ENCODE assay signal across 14 cellular contexts in genomic region chr2:113162869-113163268, GRCh38. TPM values are rescaled to one million over a fixed set of nuclear protein-coding genes. Genes with fewer than 3 reads are reported as not detected.
DNase-seq lines count a peak whose midpoint lies in the region; ATAC-seq, FAIRE-seq and TF ChIP-seq lines count a peak whose summit lies in the region.
"Had no signal": no experiment of that assay in that cellular context is flagged by ENCODE, and none has a peak within 500 bp of the region (broad histone marks: within the 10 kb centered on the region; RNA-seq: fewer than 3 reads in every experiment).

No MANE protein-coding gene starts in this region.

- H3K27me3 Mint-ChIP-seq in activated T-cell treated with anti-CD3 and anti-CD28 coated beads, Interleukin-2, amount 50 U/mL, for 72 hours (ENCODE audit: low read depth): no peaks in the 10 kb centered on the region
- H3K27me3 Mint-ChIP-seq in CD4-positive, alpha-beta memory T cell: no peaks in the 10 kb centered on the region

- H3K27ac Mint-ChIP-seq in activated T-cell treated with anti-CD3 and anti-CD28 coated beads, Interleukin-2, amount 50 U/mL, for 72 hours: peak overlapping the region; percentile 4
- peak overlapping the region in 4 of 7 donors; percentile 2 to 38 (median 15) for H3K27ac Mint-ChIP-seq in CD4-positive, alpha-beta memory T cell

- no peak overlapping the region for H3K4me2 ChIP-seq in endothelial cell of umbilical vein (ENCODE audit: insufficient read depth, low read length)

- peaks cover 38% of the 10 kb centered on the region for H3K4me1 ChIP-seq in CD4-positive, alpha-beta memory T cell (ENCODE audit: insufficient read depth, low read length)
- H3K4me1 ChIP-seq in endothelial cell of umbilical vein (ENCODE audit: control insufficient read depth, extremely low read depth, insufficient read depth, low read length): peaks cover 8% of the 10 kb centered on the region
- no peaks in the 10 kb centered on the region for H3K4me1 ChIP-seq in sigmoid colon
- H3K4me1 ChIP-seq: BE2C, HAP-1 had no signal

- no peaks in the 10 kb centered on the region for H3K9me3 ChIP-seq in CD4-positive, alpha-beta memory T cell (ENCODE audit: control insufficient read depth in 1 of 2, low read length in 2 of 2)
- H3K9me3 ChIP-seq in endothelial cell of umbilical vein (replicated peaks; ENCODE audit: control insufficient read depth, insufficient read depth, low read length) (no peaks in the 10 kb centered on the region), sigmoid colon (no peaks in the 10 kb centered on the region)
- H3K9me3 ChIP-seq: BE2C, HAP-1 had no signal

- H3K27ac ChIP-seq in CD4-positive, alpha-beta memory T cell (ENCODE audit: low read depth, low read length): no peak overlapping the region
- H3K27ac ChIP-seq in endothelial cell of umbilical vein (ENCODE audit: insufficient read depth, low read depth, low read length) (no peak overlapping the region), sigmoid colon (no peak overlapping the region)

- no peaks in the 10 kb centered on the region for H3K9me1 ChIP-seq in endothelial cell of umbilical vein (replicated peaks; ENCODE audit: control insufficient read depth, extremely low read depth, insufficient read depth, low read length)

- no peak overlapping the region for H2AFZ ChIP-seq in endothelial cell of umbilical vein (ENCODE audit: low read depth, low read length)

- DNase-seq in activated T-cell treated with anti-CD3 and anti-CD28 coated beads, Interleukin-2, amount 50 U/mL, for 72 hours: no peak
- DNase-seq in activated T-cell treated with anti-CD3 and anti-CD28 coated beads, Interleukin-2, amount 50 U/mL, for 1 hour: no peak
- DNase-seq in CD4-positive, alpha-beta memory T cell: no peak
- peak; percentile 73 for DNase-seq in endothelial cell of umbilical vein (ENCODE audit: low read depth, low spot score)
- DNase-seq in sigmoid colon: no peak
- DNase-seq: BE2C, DMS53, GF-D8, IMR-90 had no signal

- CTCF ChIA-PET in CD4-positive, alpha-beta memory T cell (lab: Charles Lee; ENCODE audit: partially characterized antibody): interaction anchor here (0.7 to 8.1 kb wide), 8 partner anchors 8 to 86 kb away, joined by 3 to 82 read pairs (median 6); partner anchors contain the start of gene PSD4
- CTCF ChIA-PET in endothelial cell of umbilical vein (lab: Charles Lee): interaction anchor here (0.8 to 5.3 kb wide), 7 partner anchors 17 to 208 kb away, joined by 3 to 48 read pairs (median 4); no protein-coding TSS in a partner anchor

- H3K27me3 ChIP-seq in CD4-positive, alpha-beta memory T cell (ENCODE audit: insufficient read depth, low read length): no peaks in the 10 kb centered on the region
- H3K27me3 ChIP-seq in endothelial cell of umbilical vein (ENCODE audit: control insufficient read depth in 2 of 2, insufficient read depth in 2 of 2, low read length in 2 of 2): peaks cover 3 to 28% of the 10 kb centered on the region in 2 experiments
- peaks cover 0 to 8% (median under 1%) of the 10 kb centered on the region in 3 donors for H3K27me3 ChIP-seq in sigmoid colon
- H3K27me3 ChIP-seq: BE2C had no signal

- POLR2A ChIA-PET in CD4-positive, alpha-beta memory T cell (lab: Charles Lee; ENCODE audit: partially characterized antibody): interaction anchor here (6.4 kb wide), 1 partner anchor 11 kb away, joined by 77 read pairs; the partner anchor contains the start of gene PSD4
- POLR2A ChIA-PET in endothelial cell of umbilical vein (lab: Charles Lee): interaction anchor here (0.5 kb wide), 1 partner anchor 12 kb away, joined by 3 read pairs; no protein-coding TSS in a partner anchor

- TF ChIP-seq CTCF in endothelial cell of umbilical vein (IDR thresholded peaks at IDR 0.05; ENCODE audit: extremely low read depth in 1 of 2, insufficient read depth in 1 of 2, low read depth in 1 of 2, low read length in 2 of 2) (no peak), sigmoid colon (IDR thresholded peaks at IDR 0.05) (no peak)

- H3K4me3 ChIP-seq in CD4-positive, alpha-beta memory T cell (ENCODE audit: low read length in 2 of 2): no peak overlapping the region
- H3K4me3 ChIP-seq in endothelial cell of umbilical vein (replicated peaks in 1 of 3; ENCODE audit: insufficient read depth in 1 of 3, low read depth in 1 of 3, low read length in 3 of 3) (no peak overlapping the region), sigmoid colon (no peak overlapping the region)
- H3K4me3 ChIP-seq: HAP-1 had no signal

- no TSS peak for BruUV-seq in endothelial cell of umbilical vein (replicated peaks; lab: Mats Ljungman, UMichigan)

- no peak for ATAC-seq in activated T-cell treated with anti-CD3 and anti-CD28 coated beads, Interleukin-2, amount 50 U/mL, for 72 hours (replicated peaks in 1 of 2)
- ATAC-seq in activated CD4-positive, CD25-positive, alpha-beta regulatory T cell treated with anti-CD3 and anti-CD28 coated beads, Interleukin-2, amount 50 U/mL, for 24 hours: no peak
- no peak for ATAC-seq in GM18511 (IDR thresholded peaks at IDR 0.05; ENCODE audit: unreplicated experiment)

- H3K79me2 ChIP-seq in endothelial cell of umbilical vein (ENCODE audit: control insufficient read depth, insufficient read depth, low read length): no peaks in the 10 kb centered on the region

- H3K36me3 Mint-ChIP-seq in activated T-cell treated with anti-CD3 and anti-CD28 coated beads, Interleukin-2, amount 50 U/mL, for 72 hours (ENCODE audit: insufficient read depth in 2 of 2): no peaks in the 10 kb centered on the region
- H3K36me3 Mint-ChIP-seq in CD4-positive, alpha-beta memory T cell: peaks cover 0 to 4% of the 10 kb centered on the region in 2 donors

- H3K9ac ChIP-seq in endothelial cell of umbilical vein (replicated peaks; ENCODE audit: extremely low read depth, insufficient read depth, low read length): no peak overlapping the region

- H3K9me3 Mint-ChIP-seq in activated T-cell treated with anti-CD3 and anti-CD28 coated beads, Interleukin-2, amount 50 U/mL, for 72 hours: no peaks in the 10 kb centered on the region
- no peaks in the 10 kb centered on the region for H3K9me3 Mint-ChIP-seq in CD4-positive, alpha-beta memory T cell

- dilution Hi-C loops in endothelial cell of umbilical vein (cut with MboI; ENCODE audit: extremely low pct_ligation_motif_present, low sequenced_read_pairs): no loop called here

- H4K20me1 ChIP-seq in endothelial cell of umbilical vein (replicated peaks; ENCODE audit: control insufficient read depth, extremely low read depth, insufficient read depth, low read length): no peaks in the 10 kb centered on the region

- TF ChIP-seq POLR2A in endothelial cell of umbilical vein (IDR thresholded peaks at IDR 0.05; ENCODE audit: low read depth, low read length): no peak
- no peak for TF ChIP-seq POLR2A in sigmoid colon (IDR thresholded peaks at IDR 0.05)

- no peak overlapping the region for H3K4me3 Mint-ChIP-seq in activated T-cell treated with anti-CD3 and anti-CD28 coated beads, Interleukin-2, amount 50 U/mL, for 72 hours
- H3K4me3 Mint-ChIP-seq in CD4-positive, alpha-beta memory T cell: peak overlapping the region in 1 of 8 donors; percentile 3

- H3K36me3 ChIP-seq in CD4-positive, alpha-beta memory T cell (ENCODE audit: insufficient read depth, low read length): no peaks in the 10 kb centered on the region
- H3K36me3 ChIP-seq in endothelial cell of umbilical vein (ENCODE audit: control insufficient read depth in 2 of 2, extremely low read depth in 1 of 2, insufficient read depth in 2 of 2, low read length in 2 of 2) (no peaks in the 10 kb centered on the region), sigmoid colon (no peaks in the 10 kb centered on the region)
- H3K36me3 ChIP-seq: BE2C, HAP-1 had no signal

- intact Hi-C loops in CD4-positive, alpha-beta memory T cell (cut with micrococcal nuclease): no loop called here
- intact Hi-C loops in endothelial cell of umbilical vein (cut with micrococcal nuclease): loop anchor here (2.0 kb wide), 1 partner anchor 36 kb away; no protein-coding TSS in a partner anchor
- intact Hi-C loops in sigmoid colon (cut with DNase I): no loop called here

- no peak for TF ChIP-seq EP300 in sigmoid colon (IDR thresholded peaks at IDR 0.05)

- peak; percentile 21 for FAIRE-seq in endothelial cell of umbilical vein (lab: Jason Lieb, UNC)
- FAIRE-seq: A204.1, H1 had no signal

- H3K4me1 Mint-ChIP-seq in activated T-cell treated with anti-CD3 and anti-CD28 coated beads, Interleukin-2, amount 50 U/mL, for 72 hours (ENCODE audit: low read depth): peaks cover 53% of the 10 kb centered on the region
- peaks cover 30 to 55% (median 46%) of the 10 kb centered on the region in 4 donors for H3K4me1 Mint-ChIP-seq in CD4-positive, alpha-beta memory T cell

RNA-seq across cellular contexts. Expression of gene PSD4, which starts 10.9 kb away (rescaled TPM):
- total RNA-seq in activated T-cell treated with anti-CD3 and anti-CD28 coated beads, Interleukin-2, amount 50 U/mL, for 72 hours: 100 to 1,000 TPM; 174 to 200 TPM
- total RNA-seq in CD4-positive, alpha-beta memory T cell: 100 to 1,000 TPM in 1 of 2 experiments, 10 to 100 TPM in 1; 100.0 to 101 TPM
- polyA plus RNA-seq in CD4-positive, alpha-beta memory T cell: 10 to 100 TPM; 11.9 to 32.8 TPM
- total RNA-seq in endothelial cell of umbilical vein (0.09 and 0.24 TPM in 2 replicates), sigmoid colon (1 to 10 TPM; 1.4 to 6.6 (median 2.0) TPM)
- polyA plus RNA-seq in endothelial cell of umbilical vein (0.01 TPM in 1 of 2 replicates, not detected in the other), sigmoid colon (10 to 100 TPM; 15.0 to 51.6 (median 22.9) TPM)
- 0.04 and 0.08 TPM in 2 replicates for polyA plus RNA-seq in endothelial cell of umbilical vein (2011; cell fraction: cytosol; rRNA removed)
- polyA plus RNA-seq in endothelial cell of umbilical vein (2011; cell fraction: nucleus; rRNA removed): 0.04 and 0.07 TPM in 2 replicates
- polyA plus RNA-seq in endothelial cell of umbilical vein (2012): 0.04 and 0.05 TPM in 2 replicates
- polyA minus RNA-seq in endothelial cell of umbilical vein: 0.74 TPM in 1 of 2 replicates, not detected in the other
- polyA minus RNA-seq in endothelial cell of umbilical vein (2011; cell fraction: cytosol; rRNA and poly(A)+ RNA removed): 1.7 TPM
- 0.14 TPM in 1 of 2 replicates, not detected in the other for polyA minus RNA-seq in endothelial cell of umbilical vein (2011; cell fraction: nucleus; rRNA and poly(A)+ RNA removed)

RNA-seq across cellular contexts. Expression of gene IL1RN, which starts 35.5 kb away (rescaled TPM):
- 10 to 100 TPM; 18.5 to 44.3 TPM for total RNA-seq in activated T-cell treated with anti-CD3 and anti-CD28 coated beads, Interleukin-2, amount 50 U/mL, for 72 hours
- 1 to 10 TPM; 2.4 TPM for total RNA-seq in CD4-positive, alpha-beta memory T cell
- polyA plus RNA-seq in CD4-positive, alpha-beta memory T cell: not detected
- total RNA-seq in endothelial cell of umbilical vein (not detected in 2 replicates), sigmoid colon (1 to 10 TPM in 1 of 4 donors, under 1 TPM in 1, not detected in 2; 0.55 to 1.6 TPM)
- polyA plus RNA-seq in endothelial cell of umbilical vein (not detected in 2 replicates), sigmoid colon (10 to 100 TPM in 2 of 3 donors, 1 to 10 TPM in 1; 6.6 to 19.9 (median 11.1) TPM)
- not detected in 2 replicates for polyA plus RNA-seq in endothelial cell of umbilical vein (2011; cell fraction: cytosol; rRNA removed)
- polyA plus RNA-seq in endothelial cell of umbilical vein (2011; cell fraction: nucleus; rRNA removed): not detected in 2 replicates
- not detected in 2 replicates for polyA plus RNA-seq in endothelial cell of umbilical vein (2012)
- not detected in 2 replicates for polyA minus RNA-seq in endothelial cell of umbilical vein
- not detected for polyA minus RNA-seq in endothelial cell of umbilical vein (2011; cell fraction: cytosol; rRNA and poly(A)+ RNA removed)
- polyA minus RNA-seq in endothelial cell of umbilical vein (2011; cell fraction: nucleus; rRNA and poly(A)+ RNA removed): not detected in 2 replicates
- total RNA-seq: H1, IMR-90 had no signal
- polyA plus RNA-seq: H1, IMR-90 had no signal

Comparison
In these comparisons a context has a peak if more than half of its experiments do, and no peak if none do; other contexts are left out.
1. RNA of gene PSD4, which starts 10.9 kb away (total RNA-seq): 174 to 200 TPM in activated T-cell treated with anti-CD3 and anti-CD28 coated beads, Interleukin-2, amount 50 U/mL, for 72 hours and 100.0 to 101 TPM in CD4-positive, alpha-beta memory T cell; 1.4 to 6.6 TPM in sigmoid colon and 0.09 to 0.24 TPM in endothelial cell of umbilical vein; every median in the first group is over 10 times any median in the second.
2. RNA of gene IL1RN, which starts 35.5 kb away (total RNA-seq): 18.5 to 44.3 TPM in activated T-cell treated with anti-CD3 and anti-CD28 coated beads, Interleukin-2, amount 50 U/mL, for 72 hours; 2.4 TPM in CD4-positive, alpha-beta memory T cell, 0.55 to 1.6 TPM in sigmoid colon and not detected in endothelial cell of umbilical vein; every median in the first group is over 4 times any median in the second.